36 cellular contexts compared by ENCODE assay signal in genomic region chr2:198968585-198968984, GRCh38.
"Had no signal": no experiment of that assay in that cellular context is flagged by ENCODE, and none has a peak within 500 bp of the region (broad histone marks: within the 10 kb centered on the region; RNA-seq: fewer than 3 reads in every experiment).

No MANE protein-coding gene starts in this region.

- H3K36me3 Mint-ChIP-seq: activated CD4-positive, alpha-beta memory T cell treated with anti-CD3 and anti-CD28 coated beads for 36 hours; activated naive CD4-positive, alpha-beta T cell treated with anti-CD3 and anti-CD28 coated beads, Interleukin-2, amount 10 ng/mL, durations not matched to agents 7 days and 5 days; activated naive CD8-positive, alpha-beta T cell; brain had no signal

- H3K4me1 Mint-ChIP-seq: activated B cell treated with CpG ODN at 0.5 μM for 24 hours; activated naive CD4-positive, alpha-beta T cell treated with anti-CD3 and anti-CD28 coated beads, Interleukin-2, amount 10 ng/mL, durations not matched to agents 7 days and 5 days; activated naive CD8-positive, alpha-beta T cell treated with anti-CD3 and anti-CD28 coated beads, Interleukin-2, amount 50 U/mL, for 24 hours; brain had no signal

- FAIRE-seq: bronchial epithelial cell, RCC 7860 had no signal

- ATAC-seq: activated naive CD8-positive, alpha-beta T cell treated with anti-CD3 and anti-CD28 coated beads, Interleukin-2, amount 50 U/mL, for 24 hours; activated T-cell treated with anti-CD3 and anti-CD28 coated beads, Interleukin-2, amount 50 U/mL, for 4 hours; Right ventricle myocardium inferior had no signal

- H3K9me3 ChIP-seq: MG63 had no signal

- H3K27ac ChIP-seq: PC-9, RWPE1, VCaP had no signal

- H3K27me3 Mint-ChIP-seq: activated B cell treated with CpG ODN at 0.5 μM for 24 hours; activated CD4-positive, alpha-beta memory T cell treated with anti-CD3 and anti-CD28 coated beads for 36 hours; activated naive CD4-positive, alpha-beta T cell treated with anti-CD3 and anti-CD28 coated beads, Interleukin-2, amount 10 ng/mL, durations not matched to agents 7 days and 5 days; activated naive CD8-positive, alpha-beta T cell; activated naive CD8-positive, alpha-beta T cell treated with anti-CD3 and anti-CD28 coated beads, Interleukin-2, amount 50 U/mL, for 24 hours; brain had no signal

- H3K27me3 ChIP-seq: MG63 had no signal

- H3K27ac Mint-ChIP-seq: activated B cell treated with CpG ODN at 0.5 μM for 24 hours; activated CD4-positive, alpha-beta memory T cell treated with anti-CD3 and anti-CD28 coated beads for 36 hours; activated naive CD4-positive, alpha-beta T cell treated with anti-CD3 and anti-CD28 coated beads, Interleukin-2, amount 10 ng/mL, durations not matched to agents 7 days and 5 days; activated naive CD8-positive, alpha-beta T cell; activated naive CD8-positive, alpha-beta T cell treated with anti-CD3 and anti-CD28 coated beads, Interleukin-2, amount 50 U/mL, for 24 hours; brain had no signal

- H2AFZ ChIP-seq: PC-9 had no signal

- H3K4me2 ChIP-seq: PC-9 had no signal

- DNase-seq: activated B cell treated with CpG ODN at 0.5 μM for 24 hours; activated CD4-positive, alpha-beta memory T cell treated with anti-CD3 and anti-CD28 coated beads for 36 hours; activated CD4-positive, alpha-beta T cell treated with anti-CD3 and anti-CD28 coated beads for 4 hours; activated CD4-positive, alpha-beta T cell treated with anti-CD3 and anti-CD28 coated beads, Interleukin-2, amount 50 U/mL, for 1 hour; activated CD4-positive, CD25-positive, alpha-beta regulatory T cell treated with anti-CD3 and anti-CD28 coated beads, Interleukin-2, amount 50 U/mL, for 72 hours; activated CD8-positive, alpha-beta memory T cell treated with anti-CD3 and anti-CD28 coated beads, Interleukin-2, amount 50 U/mL, for 4 hours; activated effector memory CD4-positive, alpha-beta T cell treated with Interleukin-2 at 50 U/mL for 16 hours; activated naive CD4-positive, alpha-beta T cell treated with anti-CD3 and anti-CD28 coated beads, Interleukin-2, amount 10 ng/mL, durations not matched to agents 7 days and 5 days; activated naive CD8-positive, alpha-beta T cell treated with anti-CD3 and anti-CD28 coated beads, Interleukin-2, amount 50 U/mL, for 24 hours; activated T-cell treated with anti-CD3 and anti-CD28 coated beads for 4 hours; activated T-cell treated with anti-CD3 and anti-CD28 coated beads, Interleukin-2, amount 50 U/mL, for 4 hours; anterior cingulate cortex; caudate nucleus; Karpas-422; KBM-7; MG63; NCI-H1092; NCI-H1930; NCI-H2081 treated with DMSO at 0.1 percent for 48 hours; NCI-H345; NCI-H524 treated with DMSO at 0.1 percent for 48 hours; NCI-H748 treated with DMSO at 0.1 percent for 48 hours; NK-92 treated with Interleukin-12 subunit alpha and Interleukin-12 subunit beta, amount 100 ng/mL, for 24 hours; PC-9; SIG-M5; SW 1271; T-helper 1 cell; T-helper 2 cell; T-helper 9 cell had no signal

- H3K9me3 Mint-ChIP-seq: activated naive CD4-positive, alpha-beta T cell treated with anti-CD3 and anti-CD28 coated beads, Interleukin-2, amount 10 ng/mL, durations not matched to agents 7 days and 5 days; activated T-cell treated with anti-CD3 and anti-CD28 coated beads, Interleukin-2, amount 50 U/mL, for 4 hours had no signal

- H3K36me3 ChIP-seq: MG63 had no signal

- H3K4me3 ChIP-seq: MG63, PC-9 had no signal

- H3K4me3 Mint-ChIP-seq: activated B cell treated with CpG ODN at 0.5 μM for 24 hours; activated CD4-positive, alpha-beta memory T cell treated with anti-CD3 and anti-CD28 coated beads for 36 hours; activated naive CD4-positive, alpha-beta T cell treated with anti-CD3 and anti-CD28 coated beads, Interleukin-2, amount 10 ng/mL, durations not matched to agents 7 days and 5 days; activated naive CD8-positive, alpha-beta T cell; activated naive CD8-positive, alpha-beta T cell treated with anti-CD3 and anti-CD28 coated beads, Interleukin-2, amount 50 U/mL, for 24 hours; activated T-cell treated with anti-CD3 and anti-CD28 coated beads, Interleukin-2, amount 50 U/mL, for 4 hours; brain had no signal
